ENCODE assay signal across 11 cellular contexts in the genomic region with DNA sequence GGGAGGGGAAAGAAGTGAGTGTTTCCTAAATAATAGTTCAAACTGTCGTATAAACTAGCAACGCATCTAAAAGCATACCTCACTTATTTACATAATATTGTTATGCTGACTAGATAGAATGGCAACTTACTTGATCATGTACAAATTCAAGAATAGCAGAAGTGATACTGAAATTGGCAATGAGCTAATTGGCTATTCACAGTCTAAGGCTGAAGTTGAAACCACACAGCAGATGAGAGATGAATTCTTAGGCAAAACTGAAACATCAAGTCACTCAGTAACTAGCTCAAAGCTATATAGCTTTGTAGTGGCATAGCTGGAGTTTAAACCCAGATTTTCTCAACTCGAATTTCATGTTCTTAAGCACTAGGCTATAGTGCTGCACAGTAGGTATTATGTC.
A peak's percentile ranks its signal among the peaks of the same experiment; 100 is the strongest.
DNase-seq lines count a peak whose midpoint lies in the region; ATAC-seq and TF ChIP-seq lines count a peak whose summit lies in the region.
"Had no signal": no experiment of that assay in that cellular context is flagged by ENCODE, and none has a peak within 500 bp of the region (broad histone marks: within the 10 kb centered on the region; RNA-seq: fewer than 3 reads in every experiment).

No MANE protein-coding gene starts in this region.

- no peak for DNase-seq in left lobe of liver (ENCODE audit: low spot score)
- DNase-seq in T-helper 9 cell = no peak
- no peak for DNase-seq in progenitor cell of endocrine pancreas (ENCODE audit: low spot score, unreplicated experiment)
- no peak for DNase-seq in activated naive CD4-positive, alpha-beta T cell treated with anti-CD3 and anti-CD28 coated beads, Interleukin-2, amount 50 U/mL, for 72 hours (ENCODE audit: low spot score in 2 of 2)
- DNase-seq: NCI-H1105; stimulated activated naive CD4-positive, alpha-beta T cell had no signal

- peaks cover 3% of the 10 kb centered on the region for H3K9me3 Mint-ChIP-seq in progenitor cell of endocrine pancreas (ENCODE audit: low read depth)
- H3K9me3 Mint-ChIP-seq in activated naive CD4-positive, alpha-beta T cell treated with anti-CD3 and anti-CD28 coated beads, Interleukin-2, amount 50 U/mL, for 72 hours = peaks cover 0 to 6% of the 10 kb centered on the region in 2 donors
- H3K9me3 Mint-ChIP-seq: nephron had no signal

- H3K4me3 Mint-ChIP-seq in progenitor cell of endocrine pancreas (ENCODE audit: low read depth) = no peak overlapping the region
- H3K4me3 Mint-ChIP-seq: nephron had no signal

- ATAC-seq in GM18498 (IDR thresholded peaks at IDR 0.05; ENCODE audit: unreplicated experiment) = peak; percentile 98
- ATAC-seq in GM19455 (IDR thresholded peaks at IDR 0.05; ENCODE audit: unreplicated experiment) = peak; percentile 99
- ATAC-seq in HG02884 (IDR thresholded peaks at IDR 0.05; ENCODE audit: unreplicated experiment) = peak; percentile 97
- peak; percentile 99 for ATAC-seq in HG03558 (IDR thresholded peaks at IDR 0.05; ENCODE audit: extremely low read depth, unreplicated experiment)
- no peak for ATAC-seq in left lobe of liver
- no peak for ATAC-seq in activated naive CD4-positive, alpha-beta T cell treated with anti-CD3 and anti-CD28 coated beads, Interleukin-2, amount 50 U/mL, for 72 hours

- H3K27me3 Mint-ChIP-seq in progenitor cell of endocrine pancreas = peaks cover 2% of the 10 kb centered on the region

- no peaks in the 10 kb centered on the region for H3K36me3 Mint-ChIP-seq in progenitor cell of endocrine pancreas (ENCODE audit: insufficient read depth)
- H3K36me3 Mint-ChIP-seq in activated naive CD4-positive, alpha-beta T cell treated with anti-CD3 and anti-CD28 coated beads, Interleukin-2, amount 50 U/mL, for 72 hours = no peaks in the 10 kb centered on the region

- TF ChIP-seq CTCF in progenitor cell of endocrine pancreas (IDR thresholded peaks at IDR 0.05; ENCODE audit: unreplicated experiment) = no peak

- no peak overlapping the region for H3K27ac Mint-ChIP-seq in progenitor cell of endocrine pancreas
- no peak overlapping the region for H3K27ac Mint-ChIP-seq in activated naive CD4-positive, alpha-beta T cell treated with anti-CD3 and anti-CD28 coated beads, Interleukin-2, amount 50 U/mL, for 72 hours
- H3K27ac Mint-ChIP-seq: nephron had no signal

- peaks cover 3% of the 10 kb centered on the region for H3K4me1 Mint-ChIP-seq in progenitor cell of endocrine pancreas (ENCODE audit: low read depth)
- H3K4me1 Mint-ChIP-seq: nephron had no signal

Comparison
In these comparisons a context has a peak if more than half of its experiments do, and no peak if none do; other contexts are left out.
1. ATAC-seq: peak in GM18498 (single experiment), GM19455 (single experiment), HG02884 (single experiment) and HG03558 (single experiment); none in left lobe of liver (single experiment) and activated naive CD4-positive, alpha-beta T cell treated with anti-CD3 and anti-CD28 coated beads, Interleukin-2, amount 50 U/mL, for 72 hours (0 of 2).